In genomic region chr6:33621396-33622388, GRCh38 we compare ENCODE assay signal across 8 cellular contexts. TPM values are rescaled to one million over a fixed set of nuclear protein-coding genes. Genes with fewer than 3 reads are reported as not detected.
DNase-seq lines count a peak whose midpoint lies in the region; ATAC-seq and TF ChIP-seq lines count a peak whose summit lies in the region.

No MANE protein-coding gene starts in this region.

- H3K9me3 ChIP-seq in CD4-positive, alpha-beta T cell (ENCODE audit: control insufficient read depth, low read length), result no peaks in the 10 kb centered on the region
- H3K9me3 ChIP-seq in HUES64 (ENCODE audit: insufficient read depth, low read depth, low read length), result no peaks in the 10 kb centered on the region
- H3K9me3 ChIP-seq in mesenchymal stem cell (ENCODE audit: control insufficient read depth, low read length), result no peaks in the 10 kb centered on the region

- H3K36me3 ChIP-seq in HUES64 (ENCODE audit: insufficient read depth, low read length) (no peaks in the 10 kb centered on the region), mesenchymal stem cell (ENCODE audit: control insufficient read depth in 1 of 2, insufficient read depth in 2 of 2, low read depth in 1 of 2, low read length in 2 of 2) (peaks cover 11 to 29% of the 10 kb centered on the region in 2 experiments)

- intact Hi-C loops in CD4-positive, alpha-beta T cell (cut with DNase I, micrococcal nuclease), result loop anchor here (2.0 to 5.0 kb wide), 2 partner anchors 13 to 71 kb away; no protein-coding TSS in a partner anchor

- POLR2A ChIA-PET in CD4-positive, alpha-beta T cell (lab: Charles Lee), result interaction anchor here (0.6 to 3.1 kb wide), 23 partner anchors 11 to 1846 kb away, joined by 3 to 22 read pairs (median 4); partner anchors contain the start of genes B3GALT4, BAK1, HMGA1 and LEMD2

- no peaks in the 10 kb centered on the region for H3K27me3 ChIP-seq in CD4-positive, alpha-beta T cell (ENCODE audit: control insufficient read depth, insufficient read depth, low read length)
- H3K27me3 ChIP-seq in HUES64 (ENCODE audit: insufficient read depth, low read length) (peaks cover 46% of the 10 kb centered on the region), mesenchymal stem cell (ENCODE audit: control insufficient read depth in 1 of 2, insufficient read depth in 1 of 2, low read length in 2 of 2) (no peaks in the 10 kb centered on the region)

- peak overlapping the region; percentile 54 for H2BK120ac ChIP-seq in mesenchymal stem cell (ENCODE audit: low read depth, low read length)

- DNase-seq in CD4-positive, alpha-beta T cell, result peak in 5 of 10 experiments; percentile 21 to 50 (median 27)
- no peak for DNase-seq in choroid plexus epithelial cell (ENCODE audit: low read depth)
- peak; percentile 28 for DNase-seq in mesenchymal stem cell
- peak; percentile 43 for DNase-seq in stimulated activated naive CD8-positive, alpha-beta T cell treated with anti-CD3 and anti-CD28 coated beads, Interleukin-15, amount 100 ng/mL, for 72 hours

- H3K4ac ChIP-seq in mesenchymal stem cell (ENCODE audit: low read depth in 1 of 2, low read length in 2 of 2), result peak overlapping the region in 1 of 2 experiments; percentile 74

- ATAC-seq in CD4-positive, alpha-beta T cell (ENCODE audit: poor library complexity), result peak; percentile 28
- ATAC-seq in GM19467 (IDR thresholded peaks at IDR 0.05; ENCODE audit: unreplicated experiment) (peak; percentile 23), HG03025 (IDR thresholded peaks at IDR 0.05; ENCODE audit: low FRiP score, unreplicated experiment) (no peak)
- ATAC-seq in stimulated activated naive CD8-positive, alpha-beta T cell treated with anti-CD3 and anti-CD28 coated beads, Interleukin-15, amount 100 ng/mL, for 72 hours, result peak; percentile 51

- no peak for TF ChIP-seq CTCF in CD4-positive, alpha-beta T cell (IDR thresholded peaks at IDR 0.05)
- TF ChIP-seq CTCF in VCaP (conservative IDR thresholded peaks at IDR 0.05), result no peak
- no peak for TF ChIP-seq CTCF in choroid plexus epithelial cell (conservative IDR thresholded peaks at IDR 0.05; ENCODE audit: low read depth, low read length)

- H3K27ac ChIP-seq in CD4-positive, alpha-beta T cell (ENCODE audit: low read depth, low read length), result peak overlapping the region; percentile 82
- peak overlapping the region; percentile 46; the same call in 1 of the 2 replicates for H3K27ac ChIP-seq in HUES64 (ENCODE audit: low read depth, low read length)
- peak overlapping the region; percentile 95 for H3K27ac ChIP-seq in VCaP
- H3K27ac ChIP-seq in mesenchymal stem cell (ENCODE audit: low read length, poor library complexity, severe bottlenecking), result no peak overlapping the region

- H2AK5ac ChIP-seq in mesenchymal stem cell (ENCODE audit: low read length, severe bottlenecking), result no peak overlapping the region

- peak overlapping the region; percentile 78 for H3K9ac ChIP-seq in HUES64 (ENCODE audit: low read depth, low read length)
- peak overlapping the region; percentile 91 for H3K9ac ChIP-seq in mesenchymal stem cell (ENCODE audit: low read length)

- peak overlapping the region in 1 of 2 experiments; percentile 86 for H3K14ac ChIP-seq in mesenchymal stem cell (ENCODE audit: low read length in 2 of 2)

- peaks cover 42% of the 10 kb centered on the region for H3K4me1 Mint-ChIP-seq in CD4-positive, alpha-beta T cell (ENCODE audit: low read depth)
- peaks cover 62% of the 10 kb centered on the region for H3K4me1 Mint-ChIP-seq in stimulated activated naive CD8-positive, alpha-beta T cell treated with anti-CD3 and anti-CD28 coated beads, Interleukin-15, amount 100 ng/mL, for 72 hours

- peak overlapping the region; percentile 93 for H3K27ac Mint-ChIP-seq in CD4-positive, alpha-beta T cell
- H3K27ac Mint-ChIP-seq in stimulated activated naive CD8-positive, alpha-beta T cell treated with anti-CD3 and anti-CD28 coated beads, Interleukin-15, amount 100 ng/mL, for 72 hours, result peak overlapping the region; percentile 94 to 96

- peak overlapping the region; percentile 76 for H4K91ac ChIP-seq in mesenchymal stem cell (ENCODE audit: low read length)

- CTCF ChIA-PET in CD4-positive, alpha-beta T cell (lab: Charles Lee), result interaction anchor here (0.5 to 1.4 kb wide), 10 partner anchors 29 to 373 kb away, joined by 3 to 5 read pairs (median 3); partner anchors contain the start of genes BAK1 and UQCC2

- peaks cover 25% of the 10 kb centered on the region for H3K79me1 ChIP-seq in mesenchymal stem cell (replicated peaks; ENCODE audit: low read length, poor library complexity, severe bottlenecking)

- H3K36me3 Mint-ChIP-seq in CD4-positive, alpha-beta T cell (ENCODE audit: low read depth), result peaks cover 32% of the 10 kb centered on the region

- peak overlapping the region; percentile 71 for H2BK15ac ChIP-seq in mesenchymal stem cell (ENCODE audit: low read depth, poor library complexity, severe bottlenecking)

- H3K4me3 ChIP-seq in HUES64 (ENCODE audit: low read length) (peak overlapping the region; percentile 87), choroid plexus epithelial cell (ENCODE audit: low read depth, low read length) (peak overlapping the region; percentile 65), mesenchymal stem cell (ENCODE audit: insufficient read depth in 1 of 2, low read depth in 1 of 2, low read length in 2 of 2) (peak overlapping the region; percentile 74 to 93)

- peak overlapping the region; percentile 92 for H4K8ac ChIP-seq in mesenchymal stem cell (ENCODE audit: low read length)

- H3K9me3 Mint-ChIP-seq in CD4-positive, alpha-beta T cell, result no peaks in the 10 kb centered on the region
- H3K9me3 Mint-ChIP-seq in stimulated activated naive CD8-positive, alpha-beta T cell treated with anti-CD3 and anti-CD28 coated beads, Interleukin-15, amount 100 ng/mL, for 72 hours, result no peaks in the 10 kb centered on the region

- H3K4me1 ChIP-seq in HUES64 (ENCODE audit: insufficient read depth, low read length) (peaks cover 22% of the 10 kb centered on the region), mesenchymal stem cell (ENCODE audit: control insufficient read depth, insufficient read depth, low read depth, low read length) (peaks cover 23% of the 10 kb centered on the region)

- peak overlapping the region; percentile 70 for H2AFZ ChIP-seq in mesenchymal stem cell (ENCODE audit: low read depth, low read length)

- H2BK12ac ChIP-seq in mesenchymal stem cell (ENCODE audit: low read length in 2 of 2), result peak overlapping the region; percentile 15 to 29

- peak overlapping the region; percentile 78 to 92 for H3K18ac ChIP-seq in mesenchymal stem cell (ENCODE audit: low read depth in 1 of 2, low read length in 2 of 2)

- peak overlapping the region in 1 of 2 experiments; percentile 77 for H3K23ac ChIP-seq in mesenchymal stem cell (ENCODE audit: low read length in 2 of 2)

- no peak overlapping the region for H2BK5ac ChIP-seq in mesenchymal stem cell (ENCODE audit: low read depth, low read length, poor library complexity, severe bottlenecking)

- H3K4me3 Mint-ChIP-seq in CD4-positive, alpha-beta T cell, result peak overlapping the region; percentile 94
- peak overlapping the region; percentile 92 to 97 for H3K4me3 Mint-ChIP-seq in stimulated activated naive CD8-positive, alpha-beta T cell treated with anti-CD3 and anti-CD28 coated beads, Interleukin-15, amount 100 ng/mL, for 72 hours

- peak overlapping the region; percentile 97 for H3K4me2 ChIP-seq in mesenchymal stem cell (ENCODE audit: low read length, poor library complexity, severe bottlenecking)

- 3% methylated on average over 71 of the region's 71 CpGs for WGBS in HUES64
- 5% methylated on average over 61 of the region's 71 CpGs for WGBS in mesenchymal stem cell

- no peaks in the 10 kb centered on the region for H3K27me3 Mint-ChIP-seq in CD4-positive, alpha-beta T cell
- H3K27me3 Mint-ChIP-seq in stimulated activated naive CD8-positive, alpha-beta T cell treated with anti-CD3 and anti-CD28 coated beads, Interleukin-15, amount 100 ng/mL, for 72 hours, result no peaks in the 10 kb centered on the region

RNA-seq across cellular contexts. Expression of gene ITPR3, which starts 0.6 kb away (rescaled TPM):
- total RNA-seq in CD4-positive, alpha-beta T cell, result 10 to 100 TPM; 44.5 to 45.5 TPM
- polyA plus RNA-seq in HUES64 (2013, experiment 1 of 2), result 11.4 TPM
- polyA plus RNA-seq in HUES64 (2013, experiment 2 of 2), result 12.3 TPM
- polyA plus RNA-seq in mesenchymal stem cell (2013, experiment 1 of 2), result 4.6 TPM
- 4.5 TPM for polyA plus RNA-seq in mesenchymal stem cell (2013, experiment 2 of 2)

RNA-seq across cellular contexts. Expression of gene BAK1, which starts 41.6 kb away (rescaled TPM):
- total RNA-seq in CD4-positive, alpha-beta T cell, result 10 to 100 TPM; 38.3 to 40.8 TPM
- polyA plus RNA-seq in HUES64 (2013, experiment 1 of 2), result 36.2 TPM
- 35.6 TPM for polyA plus RNA-seq in HUES64 (2013, experiment 2 of 2)
- 15.2 TPM for polyA plus RNA-seq in mesenchymal stem cell (2013, experiment 1 of 2)
- 15.1 TPM for polyA plus RNA-seq in mesenchymal stem cell (2013, experiment 2 of 2)
